ENCODE assay signal across 1 cellular context in genomic region chr3:14520967-14521366, GRCh38.
TF ChIP-seq lines count a peak whose summit lies in the region.

No MANE protein-coding gene starts in this region.

TF ChIP-seq in HepG2, 621 proteins besides CTCF, POLR2A, EP300 and RAD21:
- TF ChIP-seq BCL3 (CRISPR knock-in tag; IDR thresholded peaks at IDR 0.05) = no peak
- no peak for TF ChIP-seq ZNF367 (CRISPR knock-in tag; IDR thresholded peaks at IDR 0.05; ENCODE audit: borderline replicate concordance)
- TF ChIP-seq, protein P1, sequence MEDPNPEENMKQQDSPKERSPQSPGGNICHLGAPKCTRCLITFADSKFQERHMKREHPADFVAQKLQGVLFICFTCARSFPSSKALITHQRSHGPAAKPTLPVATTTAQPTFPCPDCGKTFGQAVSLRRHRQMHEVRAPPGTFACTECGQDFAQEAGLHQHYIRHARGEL (CRISPR knock-in tag; IDR thresholded peaks at IDR 0.05) = no peak
- no peak for TF ChIP-seq RFX3 (CRISPR knock-in tag; IDR thresholded peaks at IDR 0.05)
- TF ChIP-seq BRD4 (CRISPR knock-in tag; IDR thresholded peaks at IDR 0.05) = no peak
- TF ChIP-seq ZBTB46 (CRISPR knock-in tag; IDR thresholded peaks at IDR 0.05; ENCODE audit: borderline replicate concordance) = no peak
- no peak for TF ChIP-seq JDP2 (CRISPR knock-in tag; IDR thresholded peaks at IDR 0.05; ENCODE audit: borderline replicate concordance)
